In the genomic region with DNA sequence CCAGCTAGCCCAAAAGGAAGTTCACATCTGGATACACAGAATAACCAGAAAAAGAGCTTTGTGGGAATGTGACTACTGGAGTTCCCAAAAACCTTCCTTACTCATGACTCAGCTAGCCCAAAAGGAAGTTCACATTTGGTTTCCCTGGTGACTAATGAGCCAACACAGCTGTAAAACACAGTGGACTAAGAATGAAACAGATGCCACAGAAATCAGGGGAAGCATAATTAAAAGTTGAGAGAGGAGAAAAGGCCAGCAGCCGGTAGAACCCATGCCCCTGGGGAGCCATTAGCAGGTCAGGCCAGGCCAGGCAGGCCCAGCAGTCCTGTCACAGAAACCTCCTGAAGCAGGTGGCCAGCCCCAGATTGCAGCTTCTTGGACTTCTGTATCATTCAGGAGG, we compare ENCODE assay signal across 8 cellular contexts.
A peak's percentile ranks its signal among the peaks of the same experiment; 100 is the strongest.
DNase-seq lines count a peak whose midpoint lies in the region; ATAC-seq, FAIRE-seq and TF ChIP-seq lines count a peak whose summit lies in the region.

No MANE protein-coding gene starts in this region.

- CTCF ChIA-PET in AG04449 (lab: Yijun Ruan, JAX), result interaction anchor here (1.0 to 8.0 kb wide), 3 partner anchors 11 to 24 kb away, joined by 3 to 99 read pairs (median 5); no protein-coding TSS in a partner anchor

- no peak overlapping the region for H3K4me3 ChIP-seq in AG04449 (ENCODE audit: low read depth, low read length)

- no peak overlapping the region for H3K4me3 Mint-ChIP-seq in stimulated activated naive B cell treated with anti-CD40 and anti-IgM and Interleukin-4, amounts not matched to agents 10 μg/mL and 1 μg/mL and 100 μg/mL, for 72 hours
- no peak overlapping the region for H3K4me3 Mint-ChIP-seq in activated T-cell treated with anti-CD3 and anti-CD28 coated beads, Interleukin-2, amount 50 U/mL, for 24 hours

- H3K36me3 Mint-ChIP-seq in stimulated activated naive B cell treated with anti-CD40 and anti-IgM and Interleukin-4, amounts not matched to agents 10 μg/mL and 1 μg/mL and 100 μg/mL, for 72 hours, result peaks cover 10 to 21% of the 10 kb centered on the region in 2 donors
- peaks cover 40% of the 10 kb centered on the region for H3K36me3 Mint-ChIP-seq in activated T-cell treated with anti-CD3 and anti-CD28 coated beads, Interleukin-2, amount 50 U/mL, for 24 hours (ENCODE audit: low read depth)

- ATAC-seq in stimulated activated naive B cell treated with anti-CD40 and anti-IgM and Interleukin-4, amounts not matched to agents 10 μg/mL and 1 μg/mL and 100 μg/mL, for 72 hours (replicated peaks), result peak; percentile 63 to 76

- POLR2A ChIA-PET in AG04449 (lab: Yijun Ruan, JAX), result interaction anchor here (0.8 to 1.0 kb wide), 3 partner anchors 211 to 279 kb away, joined by 3 to 5 read pairs (median 4); a partner anchor contains a TSS

- DNase-seq in AG04449 (ENCODE audit: low read depth, low spot score) (peak; percentile 77), GM19239 (ENCODE audit: insufficient read length, low spot score) (peak; percentile 10), LHCN-M2 (ENCODE audit: low read depth) (peak; percentile 99), amniotic stem cell (lab: John Stamatoyannopoulos, UW) (peak; percentile 75), iris pigment epithelial cell (ENCODE audit: low read depth) (peak; percentile 89)
- no peak for DNase-seq in stimulated activated naive B cell treated with anti-CD40 and anti-IgM and Interleukin-4, amounts not matched to agents 10 μg/mL and 1 μg/mL and 100 μg/mL, for 72 hours
- DNase-seq in stimulated activated CD4-positive, alpha-beta T cell treated with anti-CD3 and anti-CD28 coated beads, Interleukin-4, amount 100 ng/mL, for 24 hours, result no peak
- DNase-seq in activated T-cell treated with anti-CD3 and anti-CD28 coated beads, Interleukin-2, amount 50 U/mL, for 24 hours, result no peak

- H3K27me3 Mint-ChIP-seq in stimulated activated naive B cell treated with anti-CD40 and anti-IgM and Interleukin-4, amounts not matched to agents 10 μg/mL and 1 μg/mL and 100 μg/mL, for 72 hours, result no peaks in the 10 kb centered on the region
- no peaks in the 10 kb centered on the region for H3K27me3 Mint-ChIP-seq in activated T-cell treated with anti-CD3 and anti-CD28 coated beads, Interleukin-2, amount 50 U/mL, for 24 hours

- TF ChIP-seq CTCF in AG04449 (IDR thresholded peaks at IDR 0.05; ENCODE audit: insufficient read depth, low read length, missing control alignments), result no peak

- H3K27ac Mint-ChIP-seq in stimulated activated naive B cell treated with anti-CD40 and anti-IgM and Interleukin-4, amounts not matched to agents 10 μg/mL and 1 μg/mL and 100 μg/mL, for 72 hours, result no peak overlapping the region
- H3K27ac Mint-ChIP-seq in activated T-cell treated with anti-CD3 and anti-CD28 coated beads, Interleukin-2, amount 50 U/mL, for 24 hours, result no peak overlapping the region

- no peaks in the 10 kb centered on the region for H3K9me3 Mint-ChIP-seq in stimulated activated naive B cell treated with anti-CD40 and anti-IgM and Interleukin-4, amounts not matched to agents 10 μg/mL and 1 μg/mL and 100 μg/mL, for 72 hours
- no peaks in the 10 kb centered on the region for H3K9me3 Mint-ChIP-seq in activated T-cell treated with anti-CD3 and anti-CD28 coated beads, Interleukin-2, amount 50 U/mL, for 24 hours

- peaks cover 7 to 8% of the 10 kb centered on the region in 2 donors for H3K4me1 Mint-ChIP-seq in stimulated activated naive B cell treated with anti-CD40 and anti-IgM and Interleukin-4, amounts not matched to agents 10 μg/mL and 1 μg/mL and 100 μg/mL, for 72 hours
- H3K4me1 Mint-ChIP-seq in activated T-cell treated with anti-CD3 and anti-CD28 coated beads, Interleukin-2, amount 50 U/mL, for 24 hours (ENCODE audit: low read depth), result peaks cover 15% of the 10 kb centered on the region

- FAIRE-seq in GM19239 (lab: Jason Lieb, UNC), result peak; percentile 11

Comparison
In these comparisons a context has a peak if more than half of its experiments do, and no peak if none do; other contexts are left out.
1. DNase-seq: peak in AG04449 (single experiment), GM19239 (single experiment), LHCN-M2 (single experiment), amniotic stem cell (single experiment) and iris pigment epithelial cell (single experiment); none in stimulated activated naive B cell treated with anti-CD40 and anti-IgM and Interleukin-4, amounts not matched to agents 10 μg/mL and 1 μg/mL and 100 μg/mL, for 72 hours (single experiment), stimulated activated CD4-positive, alpha-beta T cell treated with anti-CD3 and anti-CD28 coated beads, Interleukin-4, amount 100 ng/mL, for 24 hours (single experiment) and activated T-cell treated with anti-CD3 and anti-CD28 coated beads, Interleukin-2, amount 50 U/mL, for 24 hours (single experiment).